ENCODE assay signal across 8 cellular contexts in the genomic region with DNA sequence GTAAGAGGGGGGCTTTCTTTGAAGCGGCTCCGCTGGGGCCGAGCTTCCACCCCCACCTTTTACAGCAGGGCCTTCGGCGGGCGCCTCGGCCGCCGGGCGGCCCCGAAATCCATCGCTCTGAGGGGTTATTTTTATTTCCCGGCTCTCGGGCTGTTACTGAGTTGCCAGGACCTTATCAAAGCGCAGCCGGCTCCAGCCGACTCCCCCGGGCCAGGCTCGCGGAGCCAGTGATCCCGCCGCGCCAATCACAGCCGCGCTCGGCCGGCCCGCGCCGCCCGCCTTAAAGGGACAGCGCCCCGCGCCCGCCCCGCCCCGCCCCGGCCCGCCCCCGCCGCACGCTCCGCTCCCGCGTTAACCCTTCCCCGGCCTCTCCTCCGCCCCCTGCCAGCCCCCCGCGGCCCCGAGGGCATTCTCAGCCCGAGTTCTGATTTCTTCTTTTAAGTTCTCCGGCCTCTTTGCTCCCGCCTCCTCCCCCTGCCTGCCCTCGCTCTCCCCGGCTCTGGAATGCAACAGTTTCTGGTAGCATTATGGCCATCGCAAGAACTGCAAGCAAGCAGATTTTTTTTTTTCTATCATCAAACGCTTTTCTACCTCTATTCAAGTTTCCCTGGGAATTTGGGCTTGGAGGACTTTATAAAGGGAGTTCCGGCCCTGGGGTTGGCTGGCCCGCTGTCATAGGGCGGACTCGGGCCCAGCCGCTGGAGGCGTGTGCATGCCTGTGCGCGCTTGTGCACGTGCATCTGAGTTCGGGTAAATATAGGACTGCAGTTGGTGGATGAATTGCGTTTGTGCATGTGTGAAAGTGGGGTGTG. TPM values are rescaled to one million over a fixed set of nuclear protein-coding genes. Genes with fewer than 3 reads are reported as not detected.
DNase-seq lines count a peak whose midpoint lies in the region; ATAC-seq, FAIRE-seq and TF ChIP-seq lines count a peak whose summit lies in the region.

A gene with protein sequence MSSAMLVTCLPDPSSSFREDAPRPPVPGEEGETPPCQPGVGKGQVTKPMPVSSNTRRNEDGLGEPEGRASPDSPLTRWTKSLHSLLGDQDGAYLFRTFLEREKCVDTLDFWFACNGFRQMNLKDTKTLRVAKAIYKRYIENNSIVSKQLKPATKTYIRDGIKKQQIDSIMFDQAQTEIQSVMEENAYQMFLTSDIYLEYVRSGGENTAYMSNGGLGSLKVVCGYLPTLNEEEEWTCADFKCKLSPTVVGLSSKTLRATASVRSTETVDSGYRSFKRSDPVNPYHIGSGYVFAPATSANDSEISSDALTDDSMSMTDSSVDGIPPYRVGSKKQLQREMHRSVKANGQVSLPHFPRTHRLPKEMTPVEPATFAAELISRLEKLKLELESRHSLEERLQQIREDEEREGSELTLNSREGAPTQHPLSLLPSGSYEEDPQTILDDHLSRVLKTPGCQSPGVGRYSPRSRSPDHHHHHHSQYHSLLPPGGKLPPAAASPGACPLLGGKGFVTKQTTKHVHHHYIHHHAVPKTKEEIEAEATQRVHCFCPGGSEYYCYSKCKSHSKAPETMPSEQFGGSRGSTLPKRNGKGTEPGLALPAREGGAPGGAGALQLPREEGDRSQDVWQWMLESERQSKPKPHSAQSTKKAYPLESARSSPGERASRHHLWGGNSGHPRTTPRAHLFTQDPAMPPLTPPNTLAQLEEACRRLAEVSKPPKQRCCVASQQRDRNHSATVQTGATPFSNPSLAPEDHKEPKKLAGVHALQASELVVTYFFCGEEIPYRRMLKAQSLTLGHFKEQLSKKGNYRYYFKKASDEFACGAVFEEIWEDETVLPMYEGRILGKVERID (minus strand): TSS at position 255 of the 812 bp plus-strand sequence. CDS start 3,028 bp downstream, outside the sequence.

- in situ Hi-C loops in HepG2 (cut with HindIII; ENCODE audit: extremely low pct_ligation_motif_present, low pct_unique_long_range_greater_than_20kb), result loop anchor here (5.0 kb wide), 1 partner anchor 66 kb away; no protein-coding TSS in a partner anchor

- H3K36me3 ChIP-seq in A673 (ENCODE audit: insufficient read depth, low read length, poor library complexity, severe bottlenecking) (no peaks in the 10 kb centered on the region), HepG2 (replicated peaks in 1 of 2; ENCODE audit: control insufficient read depth in 1 of 2, insufficient read depth in 2 of 2, low read length in 2 of 2) (peaks cover 8 to 11% of the 10 kb centered on the region in 2 experiments; a peak in 4 of 5 replicates)

- intact Hi-C loops in A673 (cut with micrococcal nuclease; ENCODE audit: unreplicated experiment), result loop anchor here (10.0 kb wide), 2 partner anchors 233 to 423 kb away; no protein-coding TSS in a partner anchor
- intact Hi-C loops in dendritic cell treated with granulocyte-macrophage colony-stimulating factor and Interleukin-4, amounts not matched to agents 40 ng/mL and 50 ng/mL, for 4 days (cut with micrococcal nuclease), result loop anchor here (5.0 kb wide), 1 partner anchor 606 kb away; no protein-coding TSS in a partner anchor
- intact Hi-C loops in HepG2 (cut with micrococcal nuclease; ENCODE audit: unreplicated experiment), result loop anchor here (1.0 to 5.0 kb wide), 5 partner anchors 27 to 189 kb away; no protein-coding TSS in a partner anchor

- peak within 1 kb of the TSS; percentile 82 for H3K27ac ChIP-seq in A673 (ENCODE audit: low read depth, low read length, poor library complexity, severe bottlenecking)
- H3K27ac ChIP-seq in HepG2 (ENCODE audit: extremely low read length, insufficient read depth, low read length), result peak within 1 kb of the TSS; percentile 96

- H3K27me3 ChIP-seq in A673 (replicated peaks; ENCODE audit: insufficient read depth, low read depth, low read length, poor library complexity) (no peaks in the 10 kb centered on the region), HepG2 (ENCODE audit: control insufficient read depth in 1 of 2, insufficient read depth in 2 of 2, low read length in 2 of 2) (no peaks in the 10 kb centered on the region; a peak in 1 of 5 replicates)

- no TSS peak for BruUV-seq in A673 (replicated peaks; lab: Mats Ljungman, UMichigan)
- BruUV-seq in HepG2 (replicated peaks; lab: Mats Ljungman, UMichigan), result no TSS peak

- peaks cover 47% of the 10 kb centered on the region for H3K27me3 Mint-ChIP-seq in dendritic cell treated with granulocyte-macrophage colony-stimulating factor and Interleukin-4, amounts not matched to agents 40 ng/mL and 50 ng/mL, for 4 days

- POLR2A ChIA-PET in A673 (lab: Charles Lee; ENCODE audit: low non-redundant PET) (no interaction called here), HepG2 (lab: Yijun Ruan, JAX) (interaction anchor here (0.9 to 2.1 kb wide), 4 partner anchors 26 to 189 kb away, joined by 3 to 14 read pairs (median 6); no protein-coding TSS in a partner anchor)

- TF ChIP-seq POLR2A in HepG2 (IDR thresholded peaks at IDR 0.05; ENCODE audit: insufficient read depth in 1 of 2, low read depth in 2 of 2, low read length in 2 of 2), result peak in 1 of 2 experiments; percentile 29; a peak in 1 of 4 replicates

- no peak within 1 kb of the TSS for H2AFZ ChIP-seq in HepG2 (ENCODE audit: low read length)

- H3K9me3 ChIP-seq in A673 (ENCODE audit: low read depth, low read length, poor library complexity, severe bottlenecking), result no peaks in the 10 kb centered on the region
- H3K9me3 ChIP-seq in HepG2 (ENCODE audit: low read length), result no peaks in the 10 kb centered on the region

- no peaks in the 10 kb centered on the region; the same call in none of the 2 replicates for H4K20me1 ChIP-seq in HepG2 (ENCODE audit: insufficient read depth, low read length)

- H3K9me3 Mint-ChIP-seq in dendritic cell treated with granulocyte-macrophage colony-stimulating factor and Interleukin-4, amounts not matched to agents 40 ng/mL and 50 ng/mL, for 4 days, result no peaks in the 10 kb centered on the region

- peak within 1 kb of the TSS; percentile 65 for H3K9ac ChIP-seq in HepG2 (ENCODE audit: insufficient read depth, low read depth, low read length)

- CTCF ChIA-PET in A673 (lab: Charles Lee), result no interaction called here
- CTCF ChIA-PET in HepG2 (lab: Yijun Ruan, JAX; ENCODE audit: low intra/inter-chr PET ratio, low total read pairs), result no interaction called here

- TF ChIP-seq CTCF in A673 (conservative IDR thresholded peaks at IDR 0.05; ENCODE audit: low read depth, low read length), result 0 out of 2 replicates have a peak, but pooled peaks have one; percentile 27
- peak; percentile 19; the same call in 1 of the 2 replicates for TF ChIP-seq CTCF in HepG2 (CRISPR knock-in tag; IDR thresholded peaks at IDR 0.05)

- peak; percentile 90 for FAIRE-seq in HepG2 (lab: Jason Lieb, UNC)

- peak; percentile 86 for ATAC-seq in GM18868 (IDR thresholded peaks at IDR 0.05; ENCODE audit: unreplicated experiment)
- ATAC-seq in HG03139 (IDR thresholded peaks at IDR 0.05; ENCODE audit: unreplicated experiment), result peak; percentile 85
- ATAC-seq in HepG2, result peak; percentile 52

- H3K4me3 ChIP-seq in A673 (ENCODE audit: low read depth, low read length, poor library complexity, severe bottlenecking), result peak within 1 kb of the TSS; percentile 91
- peak within 1 kb of the TSS; percentile 26 to 62 (median 43) for H3K4me3 ChIP-seq in HepG2 (replicated peaks in 1 of 3; ENCODE audit: insufficient read depth in 1 of 3, low read depth in 2 of 3, low read length in 3 of 3)

- H3K4me1 ChIP-seq in A673 (ENCODE audit: insufficient read depth, low read length, poor library complexity, severe bottlenecking) (peaks cover 12% of the 10 kb centered on the region), HepG2 (ENCODE audit: insufficient read depth, low read length) (peaks cover 44% of the 10 kb centered on the region)

- under 1% methylated on average over 32 of the region's 68 CpGs for WGBS in HepG2 (ENCODE audit: low lambda C conversion rate)

- H3K4me3 Mint-ChIP-seq in dendritic cell treated with granulocyte-macrophage colony-stimulating factor and Interleukin-4, amounts not matched to agents 40 ng/mL and 50 ng/mL, for 4 days, result peak within 1 kb of the TSS; percentile 74

- H3K36me3 Mint-ChIP-seq in dendritic cell treated with granulocyte-macrophage colony-stimulating factor and Interleukin-4, amounts not matched to agents 40 ng/mL and 50 ng/mL, for 4 days (ENCODE audit: low read depth), result no peaks in the 10 kb centered on the region

- H3K79me2 ChIP-seq in HepG2 (ENCODE audit: insufficient read depth, low read length), result no peaks in the 10 kb centered on the region

- peak; percentile 53 to 96; a peak in 3 of 4 replicates for TF ChIP-seq EP300 in HepG2 (IDR thresholded peaks at IDR 0.05; ENCODE audit: low read depth in 2 of 2, low read length in 2 of 2)
- TF ChIP-seq EP300 in HepG2 (CRISPR knock-in tag; IDR thresholded peaks at IDR 0.05; ENCODE audit: borderline replicate concordance), result peak; percentile 58; the same call in 1 of the 2 replicates

- peaks cover 13% of the 10 kb centered on the region for H3K4me1 Mint-ChIP-seq in dendritic cell treated with granulocyte-macrophage colony-stimulating factor and Interleukin-4, amounts not matched to agents 40 ng/mL and 50 ng/mL, for 4 days (ENCODE audit: low read depth)

- peak within 1 kb of the TSS; percentile 15 for H3K27ac Mint-ChIP-seq in dendritic cell treated with granulocyte-macrophage colony-stimulating factor and Interleukin-4, amounts not matched to agents 40 ng/mL and 50 ng/mL, for 4 days

- no peak for TF ChIP-seq RAD21 in HepG2 (CRISPR knock-in tag; IDR thresholded peaks at IDR 0.05)

- H3K4me2 ChIP-seq in HepG2 (ENCODE audit: low read depth, low read length), result peak within 1 kb of the TSS; percentile 79

- DNase-seq in A673 (ENCODE audit: low spot score) (peak; percentile 95), NCI-H345 (lab: John Stamatoyannopoulos, UW) (peak; percentile 87), HepG2 (ENCODE audit: low spot score) (peak; percentile 97)
- DNase-seq in activated CD4-positive, alpha-beta T cell treated with anti-CD3 and anti-CD28 coated beads, Interleukin-2, amount 50 U/mL, for 24 hours (ENCODE audit: low read depth in 1 of 2, low spot score in 1 of 2), result peak; percentile 64 to 78
- DNase-seq in stimulated activated CD4-positive, alpha-beta T cell treated with anti-CD3 and anti-CD28 coated beads, Interleukin-2, amount 100 ng/mL, for 4 hours (ENCODE audit: low read depth), result peak; percentile 78

RNA-seq across cellular contexts. Expression of the gene that starts here (rescaled TPM):
- 10.7 and 15.2 TPM in 2 replicates for total RNA-seq in A673 (2021)
- 53.8 and 58.6 TPM in 2 replicates for total RNA-seq in HepG2 (2016; rRNA removed; fragmentation: Illumina TruSeq; extraction: Trizol)
- 12.0 and 13.7 TPM in 2 replicates for total RNA-seq in HepG2 (2016; cell fraction: cytosol; rRNA removed; fragmentation: Illumina TruSeq; extraction: Trizol; ENCODE audit: low read depth)
- total RNA-seq in HepG2 (2016; cell fraction: insoluble cytoplasmic fraction; rRNA removed; fragmentation: Illumina TruSeq; extraction: Trizol), result 45.1 and 59.6 TPM in 2 replicates
- 27.0 and 28.7 TPM in 2 replicates for total RNA-seq in HepG2 (2016; cell fraction: membrane; rRNA removed; fragmentation: Illumina TruSeq; extraction: Trizol)
- 79.3 and 81.9 TPM in 2 replicates for total RNA-seq in HepG2 (2016; cell fraction: nucleus; rRNA removed; fragmentation: Illumina TruSeq; extraction: Trizol)
- polyA plus RNA-seq in HepG2 (2011; rRNA removed), result 55.0 and 63.4 TPM in 2 replicates
- polyA plus RNA-seq in HepG2 (2011; cell fraction: cytosol; rRNA removed), result 29.9 and 39.9 TPM in 2 replicates
- polyA plus RNA-seq in HepG2 (2011; cell fraction: nucleus; rRNA removed), result 126 and 210 TPM in 2 replicates
- polyA plus RNA-seq in HepG2 (2012), result 55.5 and 56.3 TPM in 2 replicates
- polyA plus RNA-seq in HepG2 (2016; cell fraction: cytosol; fragmentation: Illumina TruSeq; extraction: Trizol; ENCODE audit: low read depth), result 2.0 and 2.2 TPM in 2 replicates
- 34.3 and 44.8 TPM in 2 replicates for polyA plus RNA-seq in HepG2 (2016; cell fraction: insoluble cytoplasmic fraction; fragmentation: Illumina TruSeq; extraction: Trizol; ENCODE audit: low read depth)
- 9.2 and 9.3 TPM in 2 replicates for polyA plus RNA-seq in HepG2 (2016; cell fraction: membrane; fragmentation: Illumina TruSeq; extraction: Trizol; ENCODE audit: low read depth)
- polyA plus RNA-seq in HepG2 (2016; cell fraction: nucleus; fragmentation: Illumina TruSeq; extraction: Trizol; ENCODE audit: insufficient read depth, low read depth), result 115 and 117 TPM in 2 replicates
- polyA minus RNA-seq in HepG2 (2011; rRNA and poly(A)+ RNA removed; ENCODE audit: low replicate concordance), result 0.09 and 105 TPM in 2 replicates
- polyA minus RNA-seq in HepG2 (2011; cell fraction: cytosol; rRNA and poly(A)+ RNA removed), result 43.2 and 45.6 TPM in 2 replicates
- polyA minus RNA-seq in HepG2 (2011; cell fraction: nucleus; rRNA and poly(A)+ RNA removed), result 175 and 211 TPM in 2 replicates

Comparison
In these comparisons a context has a peak if more than half of its experiments do, and no peak if none do; other contexts are left out.
1. Peak in every context shown above with its lines: DNase-seq, ATAC-seq, H3K4me3 ChIP-seq and H3K27ac ChIP-seq.